7 cellular contexts compared by ENCODE assay signal in the genomic region with DNA sequence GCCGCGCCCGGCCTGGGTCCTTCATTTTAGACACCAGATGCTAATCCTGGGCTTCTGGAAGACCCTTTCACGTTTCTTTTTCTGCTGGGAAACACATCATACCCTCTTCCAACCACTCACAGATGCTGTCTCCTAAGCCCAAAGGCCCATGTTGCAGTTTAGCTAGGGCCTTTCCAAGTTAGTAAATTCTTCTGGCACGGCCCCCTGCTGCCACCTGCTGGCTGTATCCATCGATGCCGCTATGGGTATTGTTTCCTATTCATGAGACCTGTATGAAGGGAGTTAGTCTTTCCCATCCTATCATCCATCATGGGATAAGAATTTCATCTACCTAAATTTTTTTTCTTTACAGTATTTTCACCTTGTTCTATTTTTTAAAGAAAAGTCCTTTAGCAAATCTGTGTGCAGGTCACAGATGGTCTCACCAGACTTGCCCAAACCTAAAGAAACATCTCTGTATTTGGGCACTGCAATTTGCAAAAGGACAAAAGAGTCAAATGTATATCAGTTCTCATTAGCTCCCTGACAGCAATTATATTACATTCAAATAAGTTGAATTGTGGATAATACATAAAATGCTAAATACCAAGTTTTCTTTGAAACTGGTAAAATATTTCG. TPM values are rescaled to one million over a fixed set of nuclear protein-coding genes. Genes with fewer than 3 reads are reported as not detected.
DNase-seq lines count a peak whose midpoint lies in the region; ATAC-seq and TF ChIP-seq lines count a peak whose summit lies in the region.

No MANE protein-coding gene starts in this region.

- H3K27me3 ChIP-seq in Karpas-422 (ENCODE audit: low read length) (no peaks in the 10 kb centered on the region), foreskin keratinocyte (no peaks in the 10 kb centered on the region), parathyroid adenoma (ENCODE audit: control insufficient read depth, insufficient read depth, low read length) (no peaks in the 10 kb centered on the region), upper lobe of left lung (no peaks in the 10 kb centered on the region)

- H3K9ac ChIP-seq in Karpas-422 (ENCODE audit: low read length) (no peak overlapping the region), parathyroid adenoma (no peak overlapping the region)

- 25 to 44% methylated on average over 4 to 8 of the region's 8 CpGs for WGBS in upper lobe of left lung, 2 donors

- peak; percentile 78 for DNase-seq in GM12865 (ENCODE audit: low read depth)
- DNase-seq in Karpas-422 = peak; percentile 82
- peak; percentile 1 for DNase-seq in SHP77 treated with DMSO at 0.1 percent for 48 hours (lab: John Stamatoyannopoulos, UW)
- DNase-seq in activated T-helper 9 cell treated with anti-CD3 and anti-CD28 coated beads, Interleukin-2, amount 50 U/mL, for 16 hours (ENCODE audit: low read depth) = peak; percentile 51
- DNase-seq in foreskin keratinocyte = no peak
- peak in 1 of 2 donors; percentile 69 for DNase-seq in upper lobe of left lung

- H3K79me2 ChIP-seq in Karpas-422 (ENCODE audit: low read length) = no peaks in the 10 kb centered on the region
- H3K79me2 ChIP-seq in parathyroid adenoma = no peaks in the 10 kb centered on the region

- no peaks in the 10 kb centered on the region for H3K9me3 ChIP-seq in Karpas-422 (ENCODE audit: low read length)
- H3K9me3 ChIP-seq in parathyroid adenoma (ENCODE audit: control insufficient read depth, low read length) = no peaks in the 10 kb centered on the region
- H3K9me3 ChIP-seq in upper lobe of left lung = no peaks in the 10 kb centered on the region

- TF ChIP-seq POLR2A in upper lobe of left lung (IDR thresholded peaks at IDR 0.05) = no peak

- H3K9me2 ChIP-seq in Karpas-422 (replicated peaks; ENCODE audit: insufficient read depth, low read length) = no peaks in the 10 kb centered on the region

- H3K4me2 ChIP-seq in Karpas-422 (ENCODE audit: low read depth, low read length, poor library complexity, severe bottlenecking) (no peak overlapping the region), parathyroid adenoma (ENCODE audit: low read length) (no peak overlapping the region)

- H4K20me1 ChIP-seq in Karpas-422 (ENCODE audit: insufficient read depth, low read depth, low read length) = no peaks in the 10 kb centered on the region

- TF ChIP-seq CTCF in GM12865 (IDR thresholded peaks at IDR 0.05; ENCODE audit: insufficient read depth, low read depth, low read length, missing control alignments) (peak; percentile 63), foreskin keratinocyte (conservative IDR thresholded peaks at IDR 0.05) (peak; percentile 82), parathyroid adenoma (IDR thresholded peaks at IDR 0.05) (peak; percentile 78), upper lobe of left lung (IDR thresholded peaks at IDR 0.05) (peak; percentile 43 to 79 (median 62))

- H3K4me3 ChIP-seq in GM12865 (ENCODE audit: low read depth, low read length) (no peak overlapping the region), Karpas-422 (ENCODE audit: low read length) (no peak overlapping the region), parathyroid adenoma (ENCODE audit: low read depth, low read length) (no peak overlapping the region), upper lobe of left lung (no peak overlapping the region)

- no peak for TF ChIP-seq EP300 in upper lobe of left lung (IDR thresholded peaks at IDR 0.05)

- H3K27ac ChIP-seq in Karpas-422 (ENCODE audit: low read length) (no peak overlapping the region), foreskin keratinocyte (no peak overlapping the region), parathyroid adenoma (no peak overlapping the region), upper lobe of left lung (no peak overlapping the region)

- no peaks in the 10 kb centered on the region for H3K36me3 ChIP-seq in Karpas-422 (ENCODE audit: insufficient read depth, low read length)
- no peaks in the 10 kb centered on the region for H3K36me3 ChIP-seq in parathyroid adenoma (ENCODE audit: control insufficient read depth, insufficient read depth, low read length)
- H3K36me3 ChIP-seq in upper lobe of left lung = no peaks in the 10 kb centered on the region

- no peak overlapping the region for H2AFZ ChIP-seq in Karpas-422 (ENCODE audit: low read length)
- H2AFZ ChIP-seq in parathyroid adenoma = no peak overlapping the region

- H3K4me1 ChIP-seq in Karpas-422 (ENCODE audit: low read length) (no peaks in the 10 kb centered on the region), foreskin keratinocyte (peaks cover 2% of the 10 kb centered on the region), parathyroid adenoma (no peaks in the 10 kb centered on the region), upper lobe of left lung (peaks cover 0 to 8% (median 3%) of the 10 kb centered on the region in 4 donors)

- ATAC-seq in foreskin keratinocyte (peak; percentile 36), upper lobe of left lung (ENCODE audit: low FRiP score in 2 of 2) (peak; percentile 63 to 80)

RNA-seq across cellular contexts. Expression of a gene that starts 37.8 kb away (rescaled TPM):
- total RNA-seq in Karpas-422 (2014; rRNA removed; shearing (Covaris generic); ENCODE audit: low replicate concordance) = under 0.01 TPM in 1 of 2 replicates, not detected in the other
- total RNA-seq in foreskin keratinocyte (12.5 and 15.8 TPM in 2 replicates), upper lobe of left lung (1 to 10 TPM; 4.6 to 9.0 (median 6.4) TPM)
- polyA plus RNA-seq in foreskin keratinocyte = 2.8 and 3.0 TPM in 2 replicates

RNA-seq across cellular contexts. Expression of a gene that starts 40.2 kb away (rescaled TPM):
- total RNA-seq in Karpas-422 (2014; rRNA removed; shearing (Covaris generic); ENCODE audit: low replicate concordance) = 7.2 and 17.0 TPM in 2 replicates
- total RNA-seq in foreskin keratinocyte (13.2 and 14.1 TPM in 2 replicates), upper lobe of left lung (10 to 100 TPM in 4 of 6 donors, 1 to 10 TPM in 2; 3.1 to 22.0 (median 15.0) TPM)
- polyA plus RNA-seq in foreskin keratinocyte = 3.2 and 4.1 TPM in 2 replicates

Comparison
In these comparisons a context has a peak if more than half of its experiments do, and no peak if none do; other contexts are left out.
1. DNase-seq: peak in GM12865 (single experiment), Karpas-422 (single experiment), SHP77 treated with DMSO at 0.1 percent for 48 hours (single experiment) and activated T-helper 9 cell treated with anti-CD3 and anti-CD28 coated beads, Interleukin-2, amount 50 U/mL, for 16 hours (single experiment); none in foreskin keratinocyte (0 of 2).
2. Peak in every context shown above with its lines, with median percentiles within 50 percentile points of each other: CTCF ChIP-seq.